1 cellular context compared by ENCODE assay signal in the genomic region with DNA sequence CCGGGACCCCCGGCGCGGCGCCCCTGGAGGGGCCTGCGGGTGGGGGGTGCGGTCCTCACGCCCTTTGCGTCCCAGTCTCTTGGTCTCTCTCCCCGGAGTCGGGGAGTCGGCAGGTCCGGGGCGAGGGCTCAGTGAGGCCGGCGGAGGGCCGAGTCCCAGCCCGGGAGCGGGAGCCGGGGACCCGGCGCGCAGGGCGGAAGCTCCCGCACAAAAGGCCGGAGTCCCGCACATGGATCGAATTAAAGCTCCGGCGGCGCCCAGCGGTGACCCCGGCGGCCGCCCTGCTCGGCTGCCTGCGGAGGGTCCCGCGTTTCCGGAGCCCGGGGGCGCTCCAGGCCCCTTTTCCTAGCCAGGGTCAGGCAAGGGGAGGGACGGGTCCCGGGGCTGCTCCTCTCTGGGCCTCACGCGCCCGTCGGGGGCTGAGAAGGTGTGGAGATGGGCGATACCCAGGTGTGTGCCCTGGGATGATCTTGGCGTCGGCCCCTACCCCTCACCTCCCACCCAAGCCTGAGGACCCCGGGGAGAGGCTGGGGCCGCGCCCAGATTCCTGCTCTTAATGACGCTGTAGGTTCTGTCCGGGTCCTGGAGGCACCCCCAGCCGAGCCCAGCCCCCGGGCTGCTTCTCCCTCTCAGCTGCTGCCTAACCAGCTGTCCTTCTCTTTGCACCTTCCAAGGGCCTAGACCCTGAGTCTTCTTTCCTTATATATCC.
A peak's percentile ranks its signal among the peaks of the same experiment; 100 is the strongest.
TF ChIP-seq lines count a peak whose summit lies in the region.

No MANE protein-coding gene starts in this region.

TF ChIP-seq in GM12878, 131 proteins besides CTCF, POLR2A, EP300 and RAD21:
- TF ChIP-seq RFX5 (IDR thresholded peaks at IDR 0.05; ENCODE audit: low read depth, low read length) (no peak), NRF1 (conservative IDR thresholded peaks at IDR 0.05; ENCODE audit: low read depth, low read length) (no peak), SUZ12 (IDR thresholded peaks at IDR 0.05; ENCODE audit: unreplicated experiment) (peak; percentile 41), NFXL1 (IDR thresholded peaks at IDR 0.05; ENCODE audit: borderline replicate concordance) (no peak), HDAC2 (IDR thresholded peaks at IDR 0.05) (no peak)
- TF ChIP-seq, protein P1, sequence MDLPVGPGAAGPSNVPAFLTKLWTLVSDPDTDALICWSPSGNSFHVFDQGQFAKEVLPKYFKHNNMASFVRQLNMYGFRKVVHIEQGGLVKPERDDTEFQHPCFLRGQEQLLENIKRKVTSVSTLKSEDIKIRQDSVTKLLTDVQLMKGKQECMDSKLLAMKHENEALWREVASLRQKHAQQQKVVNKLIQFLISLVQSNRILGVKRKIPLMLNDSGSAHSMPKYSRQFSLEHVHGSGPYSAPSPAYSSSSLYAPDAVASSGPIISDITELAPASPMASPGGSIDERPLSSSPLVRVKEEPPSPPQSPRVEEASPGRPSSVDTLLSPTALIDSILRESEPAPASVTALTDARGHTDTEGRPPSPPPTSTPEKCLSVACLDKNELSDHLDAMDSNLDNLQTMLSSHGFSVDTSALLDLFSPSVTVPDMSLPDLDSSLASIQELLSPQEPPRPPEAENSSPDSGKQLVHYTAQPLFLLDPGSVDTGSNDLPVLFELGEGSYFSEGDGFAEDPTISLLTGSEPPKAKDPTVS (IDR thresholded peaks at IDR 0.05; ENCODE audit: low read depth, low read length), result no peak
- TF ChIP-seq, protein P2, sequence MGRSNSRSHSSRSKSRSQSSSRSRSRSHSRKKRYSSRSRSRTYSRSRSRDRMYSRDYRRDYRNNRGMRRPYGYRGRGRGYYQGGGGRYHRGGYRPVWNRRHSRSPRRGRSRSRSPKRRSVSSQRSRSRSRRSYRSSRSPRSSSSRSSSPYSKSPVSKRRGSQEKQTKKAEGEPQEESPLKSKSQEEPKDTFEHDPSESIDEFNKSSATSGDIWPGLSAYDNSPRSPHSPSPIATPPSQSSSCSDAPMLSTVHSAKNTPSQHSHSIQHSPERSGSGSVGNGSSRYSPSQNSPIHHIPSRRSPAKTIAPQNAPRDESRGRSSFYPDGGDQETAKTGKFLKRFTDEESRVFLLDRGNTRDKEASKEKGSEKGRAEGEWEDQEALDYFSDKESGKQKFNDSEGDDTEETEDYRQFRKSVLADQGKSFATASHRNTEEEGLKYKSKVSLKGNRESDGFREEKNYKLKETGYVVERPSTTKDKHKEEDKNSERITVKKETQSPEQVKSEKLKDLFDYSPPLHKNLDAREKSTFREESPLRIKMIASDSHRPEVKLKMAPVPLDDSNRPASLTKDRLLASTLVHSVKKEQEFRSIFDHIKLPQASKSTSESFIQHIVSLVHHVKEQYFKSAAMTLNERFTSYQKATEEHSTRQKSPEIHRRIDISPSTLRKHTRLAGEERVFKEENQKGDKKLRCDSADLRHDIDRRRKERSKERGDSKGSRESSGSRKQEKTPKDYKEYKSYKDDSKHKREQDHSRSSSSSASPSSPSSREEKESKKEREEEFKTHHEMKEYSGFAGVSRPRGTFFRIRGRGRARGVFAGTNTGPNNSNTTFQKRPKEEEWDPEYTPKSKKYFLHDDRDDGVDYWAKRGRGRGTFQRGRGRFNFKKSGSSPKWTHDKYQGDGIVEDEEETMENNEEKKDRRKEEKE (IDR thresholded peaks at IDR 0.05), result no peak
